Comparison of ENCODE assay signal across 1 cellular context in the genomic region with DNA sequence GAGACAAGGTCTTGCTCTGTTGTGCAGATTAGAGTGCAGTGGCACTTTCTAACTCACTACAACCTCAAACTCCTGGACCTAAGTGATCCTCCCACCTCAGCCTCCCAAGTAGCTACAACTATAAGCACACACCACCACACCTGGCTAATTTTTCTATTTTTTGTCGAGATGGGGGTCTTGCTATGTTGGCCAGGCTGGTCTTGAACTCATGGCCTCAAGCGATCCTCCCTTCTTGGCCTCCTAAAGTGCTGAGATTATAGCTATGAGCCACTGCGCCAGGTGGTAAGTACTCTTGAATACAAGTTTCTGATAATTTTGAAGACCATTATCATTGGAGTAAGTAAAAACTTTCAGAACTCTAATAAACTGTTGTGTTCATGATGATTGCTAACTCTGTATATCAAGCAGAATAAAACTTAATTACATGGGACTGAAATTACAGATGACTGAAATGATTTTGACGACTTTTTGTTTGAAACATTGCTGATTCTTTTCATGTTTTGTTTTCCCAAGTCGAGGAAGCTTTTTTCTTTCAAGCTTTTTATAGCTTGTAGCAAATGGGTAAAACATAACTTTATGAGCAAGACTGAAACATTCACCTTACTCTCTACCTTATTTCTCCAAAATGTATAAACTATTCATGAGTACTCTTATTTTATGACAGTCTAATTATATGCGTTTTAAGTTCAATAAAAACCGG.
TF ChIP-seq lines count a peak whose summit lies in the region.

No MANE protein-coding gene starts in this region.

TF ChIP-seq in GM23338, 12 proteins besides CTCF, POLR2A, EP300 and RAD21 (continued from another document):
- TF ChIP-seq STAT1 (IDR thresholded peaks at IDR 0.05; ENCODE audit: unreplicated experiment) (no peak), NANOG (IDR thresholded peaks at IDR 0.05; ENCODE audit: borderline replicate concordance) (no peak), POLR2AphosphoS5 (IDR thresholded peaks at IDR 0.05; ENCODE audit: low read depth) (no peak), ZNF331 (CRISPR knock-in tag; IDR thresholded peaks at IDR 0.05; ENCODE audit: low read depth) (no peak)
